Comparison of ENCODE assay signal across 27 cellular contexts in the genomic region with DNA sequence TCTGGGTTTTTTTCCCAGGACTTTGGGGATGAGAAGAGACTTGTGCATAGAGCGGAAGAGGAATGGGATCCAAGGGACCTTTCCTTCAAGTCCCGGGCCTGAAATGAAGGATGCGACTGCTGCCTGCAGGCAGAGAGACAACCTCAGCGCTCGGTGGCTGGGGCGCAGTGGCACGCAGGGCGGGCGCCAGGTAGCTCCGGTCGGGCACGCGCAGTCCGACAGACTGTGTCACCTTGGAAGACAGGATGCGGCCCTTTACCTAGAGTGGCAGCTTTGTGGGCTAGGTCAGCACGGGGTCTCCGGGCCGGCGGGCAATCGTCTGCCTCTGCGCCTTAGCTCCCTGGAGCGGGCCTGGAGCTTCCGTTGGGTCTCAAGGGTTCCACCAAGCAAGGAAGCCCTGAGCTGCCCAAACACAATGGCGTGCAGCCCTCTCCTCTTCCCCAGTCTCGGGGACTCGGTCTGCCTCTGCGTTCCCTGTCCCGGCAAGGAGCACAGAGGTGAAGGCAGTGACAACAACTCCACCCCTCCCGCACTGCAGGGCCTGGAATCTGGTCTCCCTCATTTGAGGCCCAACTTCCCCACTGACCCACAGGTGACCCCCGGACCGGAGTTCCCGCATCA. TPM values are rescaled to one million over a fixed set of nuclear protein-coding genes. Genes with fewer than 3 reads are reported as not detected.
A peak's percentile ranks its signal among the peaks of the same experiment; 100 is the strongest.
DNase-seq lines count a peak whose midpoint lies in the region; ATAC-seq, FAIRE-seq and TF ChIP-seq lines count a peak whose summit lies in the region.
"Had no signal": no experiment of that assay in that cellular context is flagged by ENCODE, and none has a peak within 500 bp of the region (broad histone marks: within the 10 kb centered on the region; RNA-seq: fewer than 3 reads in every experiment).

No MANE protein-coding gene starts in this region.

- peak overlapping the region; percentile 76 for H3K4me3 Mint-ChIP-seq in nephron progenitor cell
- H3K4me3 Mint-ChIP-seq in stimulated activated memory B cell treated with anti-CD40 and anti-IgM and Interleukin-4, amounts not matched to agents 10 μg/mL and 1 μg/mL and 100 μg/mL, for 72 hours: no peak overlapping the region
- H3K4me3 Mint-ChIP-seq in Calu3 (ENCODE audit: low read depth, unreplicated experiment): no peak overlapping the region
- H3K4me3 Mint-ChIP-seq: activated CD8-positive, alpha-beta memory T cell treated with anti-CD3 and anti-CD28 coated beads, Interleukin-2, amount 10 ng/mL, durations not matched to agents 7 days and 5 days had no signal

- intact Hi-C loops in endothelial cell of umbilical vein (cut with micrococcal nuclease) (no loop called here), cardiac septum (cut with DNase I) (no loop called here), Calu3 (cut with micrococcal nuclease; ENCODE audit: unreplicated experiment) (no loop called here)

- H3K27me3 ChIP-seq in BLaER1: peaks cover 100% of the 10 kb centered on the region
- H3K27me3 ChIP-seq in HUES6 (ENCODE audit: control insufficient read depth, insufficient read depth, low read length): peaks cover 100% of the 10 kb centered on the region
- H3K27me3 ChIP-seq in endothelial cell of umbilical vein (ENCODE audit: control insufficient read depth in 2 of 2, insufficient read depth in 2 of 2, low read length in 2 of 2): peaks cover 94 to 97% of the 10 kb centered on the region in 2 experiments

- H3K79me2 ChIP-seq in endothelial cell of umbilical vein (ENCODE audit: control insufficient read depth, insufficient read depth, low read length): no peaks in the 10 kb centered on the region

- no peak overlapping the region for H3K27ac ChIP-seq in BLaER1
- no peak overlapping the region for H3K27ac ChIP-seq in HUES6 (ENCODE audit: low read depth, low read length)
- no peak overlapping the region for H3K27ac ChIP-seq in endothelial cell of umbilical vein (ENCODE audit: insufficient read depth, low read depth, low read length)
- H3K27ac ChIP-seq: cardiac muscle cell, left lung had no signal

- H3K36me3 Mint-ChIP-seq in nephron progenitor cell (ENCODE audit: low read depth) (no peaks in the 10 kb centered on the region), Calu3 (ENCODE audit: insufficient read depth, unreplicated experiment) (no peaks in the 10 kb centered on the region)
- no peaks in the 10 kb centered on the region for H3K36me3 Mint-ChIP-seq in stimulated activated memory B cell treated with anti-CD40 and anti-IgM and Interleukin-4, amounts not matched to agents 10 μg/mL and 1 μg/mL and 100 μg/mL, for 72 hours
- H3K36me3 Mint-ChIP-seq: activated naive CD4-positive, alpha-beta T cell treated with anti-CD3 and anti-CD28 coated beads, Interleukin-2, amount 50 U/mL, for 24 hours had no signal

- H3K9me1 ChIP-seq in endothelial cell of umbilical vein (replicated peaks; ENCODE audit: control insufficient read depth, extremely low read depth, insufficient read depth, low read length): no peaks in the 10 kb centered on the region

- TF ChIP-seq CTCF in endothelial cell of umbilical vein (IDR thresholded peaks at IDR 0.05; ENCODE audit: extremely low read depth in 1 of 2, insufficient read depth in 1 of 2, low read depth in 1 of 2, low read length in 2 of 2): no peak
- no peak for TF ChIP-seq CTCF in nephron progenitor cell (IDR thresholded peaks at IDR 0.05)
- no peak for TF ChIP-seq CTCF in Calu3 (IDR thresholded peaks at IDR 0.05; ENCODE audit: unreplicated experiment)

- H3K4me1 ChIP-seq in BLaER1 (peaks cover 53% of the 10 kb centered on the region), HUES6 (ENCODE audit: control insufficient read depth, insufficient read depth, low read length) (peaks cover 56% of the 10 kb centered on the region), endothelial cell of umbilical vein (ENCODE audit: control insufficient read depth, extremely low read depth, insufficient read depth, low read length) (peaks cover 3% of the 10 kb centered on the region)
- H3K4me1 ChIP-seq: BE2C had no signal

- ATAC-seq in stimulated activated memory B cell treated with anti-CD40 and anti-IgM and Interleukin-4, amounts not matched to agents 10 μg/mL and 1 μg/mL and 100 μg/mL, for 72 hours: no peak
- ATAC-seq: activated CD8-positive, alpha-beta memory T cell treated with anti-CD3 and anti-CD28 coated beads, Interleukin-2, amount 10 ng/mL, durations not matched to agents 7 days and 5 days; left lung; naive thymus-derived CD4-positive, alpha-beta T cell; Right ventricle myocardium inferior; sciatic nerve had no signal

- H3K9me3 Mint-ChIP-seq in nephron progenitor cell: peaks cover 17% of the 10 kb centered on the region
- H3K9me3 Mint-ChIP-seq in stimulated activated memory B cell treated with anti-CD40 and anti-IgM and Interleukin-4, amounts not matched to agents 10 μg/mL and 1 μg/mL and 100 μg/mL, for 72 hours: peaks cover 2% of the 10 kb centered on the region
- no peaks in the 10 kb centered on the region for H3K9me3 Mint-ChIP-seq in Calu3 (ENCODE audit: low read depth, unreplicated experiment)
- H3K9me3 Mint-ChIP-seq: activated naive CD4-positive, alpha-beta T cell treated with anti-CD3 and anti-CD28 coated beads, Interleukin-2, amount 50 U/mL, for 24 hours had no signal

- no TSS peak for BruUV-seq in endothelial cell of umbilical vein (replicated peaks; lab: Mats Ljungman, UMichigan)
- no TSS peak for BruUV-seq in Calu3 (replicated peaks; lab: Mats Ljungman, UMichigan)

- H2AFZ ChIP-seq in endothelial cell of umbilical vein (ENCODE audit: low read depth, low read length): no peak overlapping the region

- no peak for TF ChIP-seq POLR2A in endothelial cell of umbilical vein (IDR thresholded peaks at IDR 0.05; ENCODE audit: low read depth, low read length)

- POLR2A ChIA-PET in endothelial cell of umbilical vein (lab: Charles Lee): no interaction called here

- no peak for FAIRE-seq in endothelial cell of umbilical vein (lab: Jason Lieb, UNC)
- FAIRE-seq: GM18507 had no signal

- H3K27me3 Mint-ChIP-seq in nephron progenitor cell (ENCODE audit: low read depth, poor library complexity) (peaks cover 100% of the 10 kb centered on the region), Calu3 (ENCODE audit: unreplicated experiment) (peaks cover 67% of the 10 kb centered on the region)
- peaks cover 96% of the 10 kb centered on the region for H3K27me3 Mint-ChIP-seq in stimulated activated memory B cell treated with anti-CD40 and anti-IgM and Interleukin-4, amounts not matched to agents 10 μg/mL and 1 μg/mL and 100 μg/mL, for 72 hours

- H3K36me3 ChIP-seq in BLaER1: no peaks in the 10 kb centered on the region
- H3K36me3 ChIP-seq in HUES6 (ENCODE audit: control insufficient read depth, insufficient read depth, low read length): no peaks in the 10 kb centered on the region
- H3K36me3 ChIP-seq in endothelial cell of umbilical vein (ENCODE audit: control insufficient read depth in 2 of 2, extremely low read depth in 1 of 2, insufficient read depth in 2 of 2, low read length in 2 of 2): no peaks in the 10 kb centered on the region
- H3K36me3 ChIP-seq: BE2C, cardiac muscle cell, left lung had no signal

- H3K4me1 Mint-ChIP-seq in nephron progenitor cell: peaks cover 48% of the 10 kb centered on the region
- H3K4me1 Mint-ChIP-seq in stimulated activated memory B cell treated with anti-CD40 and anti-IgM and Interleukin-4, amounts not matched to agents 10 μg/mL and 1 μg/mL and 100 μg/mL, for 72 hours: peaks cover 74% of the 10 kb centered on the region
- H3K4me1 Mint-ChIP-seq in Calu3 (ENCODE audit: low read depth, unreplicated experiment): peaks cover 15% of the 10 kb centered on the region

- DNase-seq in endothelial cell of umbilical vein (ENCODE audit: low read depth, low spot score) (no peak), nephron progenitor cell (peak; percentile 31), cardiac septum (ENCODE audit: low spot score) (no peak), NCI-H2171 treated with DMSO at 0.1 percent for 48 hours (lab: John Stamatoyannopoulos, UW) (no peak), Calu3 (no peak)
- DNase-seq: activated CD4-positive, alpha-beta T cell treated with anti-CD3 and anti-CD28 coated beads for 1 hour; activated CD8-positive, alpha-beta memory T cell treated with anti-CD3 and anti-CD28 coated beads, Interleukin-2, amount 10 ng/mL, durations not matched to agents 7 days and 5 days; BE2C; COR-L47; dermis blood vessel endothelial cell; DMS79; left lung; naive thymus-derived CD4-positive, alpha-beta T cell; NCI-H2081 treated with DMSO at 0.1 percent for 48 hours; NCI-H446 treated with DMSO at 0.1 percent for 48 hours; SW 1271 had no signal

- H4K20me1 ChIP-seq in BLaER1 (peaks cover 76% of the 10 kb centered on the region), endothelial cell of umbilical vein (replicated peaks; ENCODE audit: control insufficient read depth, extremely low read depth, insufficient read depth, low read length) (no peaks in the 10 kb centered on the region)

- H3K4me3 ChIP-seq in BLaER1: peak overlapping the region; percentile 34
- peak overlapping the region; percentile 53 for H3K4me3 ChIP-seq in HUES6 (ENCODE audit: low read depth, low read length)
- no peak overlapping the region for H3K4me3 ChIP-seq in endothelial cell of umbilical vein (replicated peaks in 1 of 3; ENCODE audit: insufficient read depth in 1 of 3, low read depth in 1 of 3, low read length in 3 of 3)
- H3K4me3 ChIP-seq: cardiac muscle cell, left lung had no signal

- H3K9me3 ChIP-seq in BLaER1 (peaks cover 18% of the 10 kb centered on the region), HUES6 (ENCODE audit: control insufficient read depth, insufficient read depth, low read depth, low read length) (no peaks in the 10 kb centered on the region), endothelial cell of umbilical vein (replicated peaks; ENCODE audit: control insufficient read depth, insufficient read depth, low read length) (no peaks in the 10 kb centered on the region)
- H3K9me3 ChIP-seq: BE2C, left lung had no signal

- H3K4me2 ChIP-seq in BLaER1 (peak overlapping the region; percentile 54), endothelial cell of umbilical vein (ENCODE audit: insufficient read depth, low read length) (no peak overlapping the region)

- dilution Hi-C loops in endothelial cell of umbilical vein (cut with MboI; ENCODE audit: extremely low pct_ligation_motif_present, low sequenced_read_pairs): no loop called here

- H3K27ac Mint-ChIP-seq in nephron progenitor cell (no peak overlapping the region), Calu3 (ENCODE audit: unreplicated experiment) (no peak overlapping the region)
- H3K27ac Mint-ChIP-seq in stimulated activated memory B cell treated with anti-CD40 and anti-IgM and Interleukin-4, amounts not matched to agents 10 μg/mL and 1 μg/mL and 100 μg/mL, for 72 hours: no peak overlapping the region
- H3K27ac Mint-ChIP-seq: activated CD8-positive, alpha-beta memory T cell treated with anti-CD3 and anti-CD28 coated beads, Interleukin-2, amount 10 ng/mL, durations not matched to agents 7 days and 5 days; activated naive CD4-positive, alpha-beta T cell treated with anti-CD3 and anti-CD28 coated beads, Interleukin-2, amount 50 U/mL, for 24 hours had no signal

- H3K9ac ChIP-seq in BLaER1: no peak overlapping the region
- peak overlapping the region; percentile 12 for H3K9ac ChIP-seq in HUES6 (ENCODE audit: low read length)
- no peak overlapping the region for H3K9ac ChIP-seq in endothelial cell of umbilical vein (replicated peaks; ENCODE audit: extremely low read depth, insufficient read depth, low read length)

- CTCF ChIA-PET in endothelial cell of umbilical vein (lab: Charles Lee): interaction anchor here (2.8 kb wide), 1 partner anchor 13 kb away, joined by 8 read pairs; no protein-coding TSS in a partner anchor
- CTCF ChIA-PET in Calu3 (lab: Charles Lee): no interaction called here

RNA-seq across cellular contexts. Expression of a gene that starts 6.0 kb away (rescaled TPM):
- not detected in 2 replicates for total RNA-seq in endothelial cell of umbilical vein
- not detected in 2 replicates for polyA plus RNA-seq in endothelial cell of umbilical vein
- polyA plus RNA-seq in endothelial cell of umbilical vein (2011; cell fraction: cytosol; rRNA removed): not detected in 2 replicates
- not detected in 2 replicates for polyA plus RNA-seq in endothelial cell of umbilical vein (2011; cell fraction: nucleus; rRNA removed)
- polyA plus RNA-seq in endothelial cell of umbilical vein (2012): not detected in 2 replicates
- not detected in 2 replicates for polyA minus RNA-seq in endothelial cell of umbilical vein
- polyA minus RNA-seq in endothelial cell of umbilical vein (2011; cell fraction: cytosol; rRNA and poly(A)+ RNA removed): 2.7 TPM
- not detected in 2 replicates for polyA minus RNA-seq in endothelial cell of umbilical vein (2011; cell fraction: nucleus; rRNA and poly(A)+ RNA removed)
- total RNA-seq in cardiac septum: 0.19 TPM
- not detected in 2 replicates for total RNA-seq in Calu3 (2022)
- total RNA-seq: activated CD8-positive, alpha-beta memory T cell treated with anti-CD3 and anti-CD28 coated beads, Interleukin-2, amount 10 ng/mL, durations not matched to agents 7 days and 5 days; dermis blood vessel endothelial cell; left lung; mesenteric fat pad; Right ventricle myocardium inferior; sciatic nerve; subcutaneous adipose tissue; urinary bladder had no signal
- polyA plus RNA-seq: naive thymus-derived CD4-positive, alpha-beta T cell; urinary bladder had no signal

Comparison
In these comparisons a context has a peak if more than half of its experiments do, and no peak if none do; other contexts are left out.
1. H3K4me3 ChIP-seq: peak in BLaER1 (single experiment) and HUES6 (single experiment); none in endothelial cell of umbilical vein (0 of 3).